Comparison of ENCODE assay signal across 8 cellular contexts in the genomic region with DNA sequence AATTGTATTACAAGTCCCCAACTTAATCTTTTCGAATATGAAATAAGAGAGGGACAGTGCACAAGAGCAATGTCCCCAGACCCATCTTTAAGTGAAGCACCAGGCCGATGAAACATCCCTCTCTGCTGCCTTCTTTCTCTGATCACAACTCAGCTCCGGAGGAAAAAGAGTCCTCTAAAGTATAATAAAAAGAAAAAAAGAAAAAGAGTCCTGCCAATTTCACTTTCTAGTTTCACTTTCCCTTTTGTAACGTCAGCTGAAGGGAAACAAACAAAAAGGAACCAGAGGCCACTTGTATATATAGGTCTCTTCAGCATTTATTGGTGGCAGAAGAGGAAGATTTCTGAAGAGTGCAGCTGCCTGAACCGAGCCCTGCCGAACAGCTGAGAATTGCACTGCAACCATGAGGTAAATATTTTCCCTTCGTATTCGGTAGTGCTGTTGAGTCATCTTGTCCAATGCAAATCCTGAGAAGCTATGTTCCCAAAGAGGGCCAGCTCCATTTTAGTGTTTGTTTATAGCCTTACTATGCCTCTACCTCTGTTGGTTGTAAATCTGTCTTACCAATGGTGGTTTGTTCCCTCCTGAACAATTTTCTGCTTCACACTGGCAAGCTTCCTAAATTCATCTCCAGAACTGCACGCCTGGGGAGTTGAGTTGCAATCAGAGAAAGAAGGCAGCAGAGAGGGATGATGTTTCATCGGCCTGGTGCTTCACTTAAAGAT. TPM values are rescaled to one million over a fixed set of nuclear protein-coding genes. Genes with fewer than 3 reads are reported as not detected.
DNase-seq lines count a peak whose midpoint lies in the region; ATAC-seq and TF ChIP-seq lines count a peak whose summit lies in the region.

Gene IFIT2 (plus strand): TSS at position 326 of the 725 bp plus-strand sequence. CDS start 78 bp downstream, at position 404.

- TF ChIP-seq POLR2A in uterus (IDR thresholded peaks at IDR 0.05), result peak; percentile 56 to 66

- DNase-seq in stimulated activated CD4-positive, alpha-beta T cell treated with anti-CD3 and anti-CD28 coated beads, Interleukin-2, amount 100 ng/mL, for 4 hours (ENCODE audit: low read depth), result peak; percentile 15
- no peak for DNase-seq in stimulated activated CD4-positive, alpha-beta T cell treated with anti-CD3 and anti-CD28 coated beads, Interleukin-4, amount 100 ng/mL, for 1 hour
- DNase-seq in NCI-H1105 (lab: John Stamatoyannopoulos, UW) (peak; percentile 22), uterus (peak; percentile 41 to 57)

- peaks cover 9 to 10% of the 10 kb centered on the region in 2 donors for H3K36me3 ChIP-seq in duodenal mucosa (ENCODE audit: control insufficient read depth in 1 of 2, insufficient read depth in 2 of 2, low read length in 2 of 2)
- peaks cover 6% of the 10 kb centered on the region in 2 donors for H3K36me3 ChIP-seq in mucosa of rectum (ENCODE audit: control insufficient read depth in 2 of 2, insufficient read depth in 2 of 2, low read length in 2 of 2)
- no peaks in the 10 kb centered on the region for H3K36me3 ChIP-seq in uterus

- intact Hi-C loops in uterus (cut with DNase I; ENCODE audit: low total_unique reads), result no loop called here

- H3K27ac ChIP-seq in duodenal mucosa (ENCODE audit: low read depth, low read length) (peak within 1 kb of the TSS; percentile 79), mucosa of rectum (ENCODE audit: low read depth in 2 of 2, low read length in 2 of 2) (peak within 1 kb of the TSS; percentile 86 to 87), uterus (peak within 1 kb of the TSS; percentile 91 to 98)

- H3K4me3 ChIP-seq in WI38 (ENCODE audit: low read depth, low read length) (peak within 1 kb of the TSS; percentile 60), duodenal mucosa (ENCODE audit: low read depth in 1 of 2, low read length in 2 of 2) (peak within 1 kb of the TSS; percentile 69 to 70), mucosa of rectum (ENCODE audit: low read length in 2 of 2) (peak within 1 kb of the TSS; percentile 87 to 96), uterus (peak within 1 kb of the TSS; percentile 36 to 42)

- TF ChIP-seq CTCF in WI38 (IDR thresholded peaks at IDR 0.05; ENCODE audit: low read depth, low read length) (no peak), uterus (IDR thresholded peaks at IDR 0.05) (no peak)

- H3K9ac ChIP-seq in duodenal mucosa (ENCODE audit: low read depth in 1 of 2, low read length in 2 of 2), result peak within 1 kb of the TSS; percentile 55 to 57
- peak within 1 kb of the TSS; percentile 66 to 74 for H3K9ac ChIP-seq in mucosa of rectum (ENCODE audit: low read depth in 1 of 2, low read length in 2 of 2)

- peak; percentile 72 for ATAC-seq in HG02571 (IDR thresholded peaks at IDR 0.05; ENCODE audit: unreplicated experiment)

- no peaks in the 10 kb centered on the region for H3K9me3 ChIP-seq in duodenal mucosa (ENCODE audit: control insufficient read depth in 1 of 2, low read length in 2 of 2)
- H3K9me3 ChIP-seq in mucosa of rectum (ENCODE audit: control insufficient read depth in 2 of 2, low read length in 2 of 2), result no peaks in the 10 kb centered on the region
- no peaks in the 10 kb centered on the region for H3K9me3 ChIP-seq in uterus

- H3K27me3 ChIP-seq in duodenal mucosa (ENCODE audit: control insufficient read depth in 1 of 2, insufficient read depth in 2 of 2, low read length in 2 of 2), result no peaks in the 10 kb centered on the region
- no peaks in the 10 kb centered on the region for H3K27me3 ChIP-seq in mucosa of rectum (ENCODE audit: control insufficient read depth in 2 of 2, insufficient read depth in 2 of 2, low read length in 2 of 2)
- H3K27me3 ChIP-seq in uterus, result no peaks in the 10 kb centered on the region

- H3K4me1 ChIP-seq in duodenal mucosa (ENCODE audit: control insufficient read depth in 1 of 2, insufficient read depth in 2 of 2, low read length in 2 of 2) (peaks cover 15 to 23% of the 10 kb centered on the region in 2 donors), mucosa of rectum (ENCODE audit: control insufficient read depth in 2 of 2, insufficient read depth in 2 of 2, low read length in 2 of 2) (peaks cover 10 to 18% of the 10 kb centered on the region in 2 donors), uterus (no peaks in the 10 kb centered on the region)

RNA-seq across cellular contexts. Expression of gene IFIT2, which starts in this region (rescaled TPM):
- total RNA-seq in uterus, result 10 to 100 TPM in 1 of 4 donors, 1 to 10 TPM in 3; 1.5 to 17.7 (median 6.1) TPM

Comparison
In these comparisons a context has a peak if more than half of its experiments do, and no peak if none do; other contexts are left out.
1. H3K4me3 ChIP-seq: peak in every context shown above with its lines; median percentile 92 in mucosa of rectum; 70 in duodenal mucosa; 60 in WI38; 39 in uterus.